10 cellular contexts compared by ENCODE assay signal in the genomic region with DNA sequence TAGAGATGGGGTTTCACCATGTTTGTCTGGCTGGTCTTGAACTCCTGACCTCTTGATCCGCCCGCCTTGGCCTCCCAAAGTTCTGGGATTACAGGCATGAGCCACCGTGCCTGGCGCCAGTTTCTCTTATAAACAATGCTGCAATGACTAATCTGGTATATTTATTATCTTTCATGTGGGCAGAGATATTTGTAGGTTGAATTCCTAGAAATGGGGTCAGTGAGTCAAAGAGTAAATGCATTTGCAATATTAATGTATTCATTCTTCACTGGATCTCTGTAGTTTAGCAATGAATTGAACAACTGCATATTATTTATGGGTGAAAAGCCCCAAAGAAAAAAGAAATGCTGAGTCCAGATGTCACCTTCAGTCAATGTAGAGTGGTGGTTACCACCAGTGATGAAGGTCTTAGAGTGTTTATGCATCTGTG. TPM values are rescaled to one million over a fixed set of nuclear protein-coding genes. Genes with fewer than 3 reads are reported as not detected.
A peak's percentile ranks its signal among the peaks of the same experiment; 100 is the strongest.
DNase-seq lines count a peak whose midpoint lies in the region; ATAC-seq and TF ChIP-seq lines count a peak whose summit lies in the region.
"Had no signal": no experiment of that assay in that cellular context is flagged by ENCODE, and none has a peak within 500 bp of the region (broad histone marks: within the 10 kb centered on the region; RNA-seq: fewer than 3 reads in every experiment).

No MANE protein-coding gene starts in this region.

- peaks cover 47% of the 10 kb centered on the region for H3K4me1 ChIP-seq in KMS-11 (ENCODE audit: low read depth, poor library complexity, severe bottlenecking)

- DNase-seq in ELR (ENCODE audit: low read depth) (peak; percentile 89), myocyte (ENCODE audit: low read depth) (peak; percentile 20), Right ventricle myocardium superior (no peak), NOMO-1 treated with DMSO at 0.1 percent for 48 hours (lab: John Stamatoyannopoulos, UW; ENCODE audit: unreplicated experiment) (no peak), mucosa of gallbladder (ENCODE audit: low spot score) (no peak)
- peak; percentile 57 to 74 for DNase-seq in activated T-cell treated with anti-CD3 and anti-CD28 coated beads, Interleukin-2, amount 50 U/mL, for 72 hours
- DNase-seq: GF-D8, SW 1271 had no signal

- no peak overlapping the region for H3K27ac ChIP-seq in KMS-11

- peaks cover 5% of the 10 kb centered on the region for H3K27me3 Mint-ChIP-seq in activated T-cell treated with anti-CD3 and anti-CD28 coated beads, Interleukin-2, amount 50 U/mL, for 72 hours (ENCODE audit: low read depth)

- H3K9me3 Mint-ChIP-seq in activated T-cell treated with anti-CD3 and anti-CD28 coated beads, Interleukin-2, amount 50 U/mL, for 72 hours, result peaks cover 2 to 5% of the 10 kb centered on the region in 2 donors

- H3K27ac Mint-ChIP-seq in activated T-cell treated with anti-CD3 and anti-CD28 coated beads, Interleukin-2, amount 50 U/mL, for 72 hours, result peak overlapping the region; percentile 98

- peaks cover 1 to 3% of the 10 kb centered on the region in 2 donors for H3K36me3 Mint-ChIP-seq in activated T-cell treated with anti-CD3 and anti-CD28 coated beads, Interleukin-2, amount 50 U/mL, for 72 hours (ENCODE audit: insufficient read depth in 2 of 2)

- peak overlapping the region; percentile 57 for H3K4me2 ChIP-seq in KMS-11

- H3K79me2 ChIP-seq in KMS-11 (ENCODE audit: insufficient read depth, low read depth), result no peaks in the 10 kb centered on the region

- H3K4me3 Mint-ChIP-seq in activated T-cell treated with anti-CD3 and anti-CD28 coated beads, Interleukin-2, amount 50 U/mL, for 72 hours, result peak overlapping the region; percentile 77 to 97

- H3K9ac ChIP-seq in KMS-11, result no peak overlapping the region

- H3K4me1 Mint-ChIP-seq in activated T-cell treated with anti-CD3 and anti-CD28 coated beads, Interleukin-2, amount 50 U/mL, for 72 hours (ENCODE audit: low read depth), result peaks cover 42% of the 10 kb centered on the region

- no peaks in the 10 kb centered on the region for H3K36me3 ChIP-seq in KMS-11 (ENCODE audit: insufficient read depth)

- H4K20me1 ChIP-seq in KMS-11 (ENCODE audit: insufficient read depth), result no peaks in the 10 kb centered on the region

- TF ChIP-seq CTCF in KMS-11 (conservative IDR thresholded peaks at IDR 0.05; ENCODE audit: low read depth, low read length), result no peak

- no peak overlapping the region for H3K4me3 ChIP-seq in KMS-11 (IDR thresholded peaks at IDR 0.05; ENCODE audit: insufficient read depth, low read depth, low read length)

- peak; percentile 56 to 57 for ATAC-seq in activated T-cell treated with anti-CD3 and anti-CD28 coated beads, Interleukin-2, amount 50 U/mL, for 72 hours (replicated peaks in 1 of 2)
- ATAC-seq in GM19463 (IDR thresholded peaks at IDR 0.05; ENCODE audit: unreplicated experiment) (no peak), Right ventricle myocardium superior (ENCODE audit: poor library complexity) (no peak)

- no peaks in the 10 kb centered on the region for H3K27me3 ChIP-seq in KMS-11 (ENCODE audit: insufficient read depth, low read depth)

- intact Hi-C loops in Right ventricle myocardium superior (cut with DNase I), result no loop called here

- H2AFZ ChIP-seq in KMS-11 (ENCODE audit: low read depth), result no peak overlapping the region

RNA-seq across cellular contexts. Expression of a gene that starts 22.8 kb away (rescaled TPM):
- 10 to 100 TPM; 60.2 to 62.9 TPM for total RNA-seq in activated T-cell treated with anti-CD3 and anti-CD28 coated beads, Interleukin-2, amount 50 U/mL, for 72 hours
- total RNA-seq in myocyte (not detected in 2 replicates), Right ventricle myocardium superior (2.5 TPM), mucosa of gallbladder (1.1 TPM)
- not detected for polyA plus RNA-seq in myocyte (2012)

RNA-seq across cellular contexts. Expression of a gene that starts 52.5 kb away (rescaled TPM):
- total RNA-seq in activated T-cell treated with anti-CD3 and anti-CD28 coated beads, Interleukin-2, amount 50 U/mL, for 72 hours, result under 1 TPM; 0.24 to 0.65 TPM
- total RNA-seq in myocyte (0.88 and 1.4 TPM in 2 replicates), Right ventricle myocardium superior (2.6 TPM), mucosa of gallbladder (12.7 TPM)
- 0.78 TPM for polyA plus RNA-seq in myocyte (2012)

Comparison
In these comparisons a context has a peak if more than half of its experiments do, and no peak if none do; other contexts are left out.
1. DNase-seq: peak in ELR (single experiment), activated T-cell treated with anti-CD3 and anti-CD28 coated beads, Interleukin-2, amount 50 U/mL, for 72 hours (2 of 2) and myocyte (single experiment); none in Right ventricle myocardium superior (single experiment), NOMO-1 treated with DMSO at 0.1 percent for 48 hours (single experiment) and mucosa of gallbladder (single experiment).
2. ATAC-seq: peak in activated T-cell treated with anti-CD3 and anti-CD28 coated beads, Interleukin-2, amount 50 U/mL, for 72 hours (2 of 2); none in GM19463 (single experiment) and Right ventricle myocardium superior (single experiment).
3. RNA of a gene that starts 22.8 kb away (total RNA-seq): 60.2 to 62.9 TPM in activated T-cell treated with anti-CD3 and anti-CD28 coated beads, Interleukin-2, amount 50 U/mL, for 72 hours; 2.5 TPM in Right ventricle myocardium superior (single experiment), 1.1 TPM in mucosa of gallbladder (single experiment) and not detected in myocyte; every median in the first group is over 10 times any median in the second.